Comparison of ENCODE assay signal across 1 cellular context in genomic region chr12:6335451-6336078, GRCh38.
TF ChIP-seq lines count a peak whose summit lies in the region.

No MANE protein-coding gene starts in this region.

TF ChIP-seq in K562, 482 proteins besides CTCF, POLR2A, EP300 and RAD21 (continued from another document and continues in another):
- TF ChIP-seq PATZ1 (CRISPR knock-in tag; IDR thresholded peaks at IDR 0.05; ENCODE audit: borderline replicate concordance) (no peak), NR2F6 (CRISPR knock-in tag; IDR thresholded peaks at IDR 0.05) (no peak), RBM22 (IDR thresholded peaks at IDR 0.05; ENCODE audit: low read depth, low read length, poor library complexity, severe bottlenecking) (no peak), BRD4 (IDR thresholded peaks at IDR 0.05) (0 out of 2 replicates have a peak, but pooled peaks have one; percentile 46), MTF1 (CRISPR knock-in tag; IDR thresholded peaks at IDR 0.05; ENCODE audit: borderline replicate concordance) (no peak), BRD9 (IDR thresholded peaks at IDR 0.05; ENCODE audit: low read depth, partially characterized antibody) (peak; percentile 56), MXI1 (IDR thresholded peaks at IDR 0.05; ENCODE audit: low read depth, low read length) (no peak), CBFA2T2 (conservative IDR thresholded peaks at IDR 0.05) (0 out of 2 replicates have a peak, but pooled peaks have one; percentile 2), ELF2 (CRISPR knock-in tag; IDR thresholded peaks at IDR 0.05) (0 out of 2 replicates have a peak, but pooled peaks have one; percentile 23), CC2D1A (IDR thresholded peaks at IDR 0.05) (peak; percentile 17; the same call in 1 of the 2 replicates), ARID2 (IDR thresholded peaks at IDR 0.05) (peak; percentile 48; the same call in 1 of the 2 replicates), BRF2 (IDR thresholded peaks at IDR 0.05; ENCODE audit: borderline replicate concordance, insufficient read depth, insufficient read length) (no peak), MYNN (IDR thresholded peaks at IDR 0.05) (peak; percentile 43; the same call in 1 of the 2 replicates), MYNN (CRISPR knock-in tag; IDR thresholded peaks at IDR 0.05) (no peak), ZC3H11A (IDR thresholded peaks at IDR 0.05; ENCODE audit: low read depth, low read length) (no peak), PTTG1 (tag; IDR thresholded peaks at IDR 0.05; ENCODE audit: low read depth) (no peak), FOXK2 (conservative IDR thresholded peaks at IDR 0.05 in 1 of 2, IDR thresholded peaks at IDR 0.05 in 1 of 2; ENCODE audit: low read depth in 2 of 2) (peak; percentile 78 to 80), GABPB1 (CRISPR knock-in tag; IDR thresholded peaks at IDR 0.05) (peak; percentile 87), ASH1L (IDR thresholded peaks at IDR 0.05; ENCODE audit: borderline replicate concordance, low read depth, partially characterized antibody) (no peak), GATAD2B (IDR thresholded peaks at IDR 0.05; ENCODE audit: borderline replicate concordance) (no peak), PRPF4 (IDR thresholded peaks at IDR 0.05; ENCODE audit: insufficient read depth, low read depth, low read length, poor library complexity, severe bottlenecking) (no peak), HDGF (IDR thresholded peaks at IDR 0.05) (0 out of 2 replicates have a peak, but pooled peaks have one; percentile 27), ATF2 (CRISPR knock-in tag; IDR thresholded peaks at IDR 0.05) (no peak), PCBP1 (IDR thresholded peaks at IDR 0.05; ENCODE audit: low read depth, low read length, poor library complexity, severe bottlenecking) (no peak), POLR2G (IDR thresholded peaks at IDR 0.05; ENCODE audit: low read depth, low read length) (peak; percentile 81), PHTF2 (CRISPR knock-in tag; IDR thresholded peaks at IDR 0.05) (no peak), PYGO2 (tag; IDR thresholded peaks at IDR 0.05) (no peak), MEIS2 (IDR thresholded peaks at IDR 0.05; ENCODE audit: partially characterized antibody) (no peak), MYC (IDR thresholded peaks at IDR 0.05; ENCODE audit: low read depth, low read length) (no peak), MYC (CRISPR knock-in tag; IDR thresholded peaks at IDR 0.05; ENCODE audit: borderline replicate concordance, low read depth) (0 out of 2 replicates have a peak, but pooled peaks have one; percentile 22), RNF2 (IDR thresholded peaks at IDR 0.05) (peak; percentile 13; the same call in 1 of the 2 replicates), SLC30A9 (CRISPR knock-in tag; IDR thresholded peaks at IDR 0.05) (no peak), HDAC2 (IDR thresholded peaks at IDR 0.05) (no peak), GABPA (tag; conservative IDR thresholded peaks at IDR 0.05; ENCODE audit: low read depth) (peak; percentile 68), RCOR1 (IDR thresholded peaks at IDR 0.05; ENCODE audit: borderline replicate concordance in 1 of 2, low read depth in 2 of 2, low read length in 2 of 2) (0 out of 4 replicates have a peak, but pooled peaks of 1 of the 2 experiments have one; percentile 22), ZNF274 (IDR thresholded peaks at IDR 0.05; ENCODE audit: borderline replicate concordance, low read depth, low read length) (no peak), HNRNPH1 (optimal IDR thresholded peaks at IDR 0.05; ENCODE audit: low read depth, low read length) (no peak), CHD1 (IDR thresholded peaks at IDR 0.05; ENCODE audit: low read length) (no peak), ZNF740 (CRISPR knock-in tag; IDR thresholded peaks at IDR 0.05) (no peak), ZNF740 (tag; IDR thresholded peaks at IDR 0.05) (no peak)
- TF ChIP-seq, protein P1, sequence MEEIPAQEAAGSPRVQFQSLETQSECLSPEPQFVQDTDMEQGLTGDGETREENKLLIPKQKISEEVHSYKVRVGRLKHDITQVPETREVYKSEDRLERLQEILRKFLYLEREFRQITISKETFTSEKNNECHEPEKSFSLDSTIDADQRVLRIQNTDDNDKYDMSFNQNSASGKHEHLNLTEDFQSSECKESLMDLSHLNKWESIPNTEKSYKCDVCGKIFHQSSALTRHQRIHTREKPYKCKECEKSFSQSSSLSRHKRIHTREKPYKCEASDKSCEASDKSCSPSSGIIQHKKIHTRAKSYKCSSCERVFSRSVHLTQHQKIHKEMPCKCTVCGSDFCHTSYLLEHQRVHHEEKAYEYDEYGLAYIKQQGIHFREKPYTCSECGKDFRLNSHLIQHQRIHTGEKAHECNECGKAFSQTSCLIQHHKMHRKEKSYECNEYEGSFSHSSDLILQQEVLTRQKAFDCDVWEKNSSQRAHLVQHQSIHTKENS (CRISPR knock-in tag; IDR thresholded peaks at IDR 0.05), result no peak
- TF ChIP-seq, protein P2, sequence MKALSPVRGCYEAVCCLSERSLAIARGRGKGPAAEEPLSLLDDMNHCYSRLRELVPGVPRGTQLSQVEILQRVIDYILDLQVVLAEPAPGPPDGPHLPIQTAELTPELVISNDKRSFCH (CRISPR knock-in tag; IDR thresholded peaks at IDR 0.05), result no peak
- TF ChIP-seq, protein P2 (tag; IDR thresholded peaks at IDR 0.05), result peak; percentile 53; the same call in 1 of the 2 replicates
- TF ChIP-seq, protein P3, sequence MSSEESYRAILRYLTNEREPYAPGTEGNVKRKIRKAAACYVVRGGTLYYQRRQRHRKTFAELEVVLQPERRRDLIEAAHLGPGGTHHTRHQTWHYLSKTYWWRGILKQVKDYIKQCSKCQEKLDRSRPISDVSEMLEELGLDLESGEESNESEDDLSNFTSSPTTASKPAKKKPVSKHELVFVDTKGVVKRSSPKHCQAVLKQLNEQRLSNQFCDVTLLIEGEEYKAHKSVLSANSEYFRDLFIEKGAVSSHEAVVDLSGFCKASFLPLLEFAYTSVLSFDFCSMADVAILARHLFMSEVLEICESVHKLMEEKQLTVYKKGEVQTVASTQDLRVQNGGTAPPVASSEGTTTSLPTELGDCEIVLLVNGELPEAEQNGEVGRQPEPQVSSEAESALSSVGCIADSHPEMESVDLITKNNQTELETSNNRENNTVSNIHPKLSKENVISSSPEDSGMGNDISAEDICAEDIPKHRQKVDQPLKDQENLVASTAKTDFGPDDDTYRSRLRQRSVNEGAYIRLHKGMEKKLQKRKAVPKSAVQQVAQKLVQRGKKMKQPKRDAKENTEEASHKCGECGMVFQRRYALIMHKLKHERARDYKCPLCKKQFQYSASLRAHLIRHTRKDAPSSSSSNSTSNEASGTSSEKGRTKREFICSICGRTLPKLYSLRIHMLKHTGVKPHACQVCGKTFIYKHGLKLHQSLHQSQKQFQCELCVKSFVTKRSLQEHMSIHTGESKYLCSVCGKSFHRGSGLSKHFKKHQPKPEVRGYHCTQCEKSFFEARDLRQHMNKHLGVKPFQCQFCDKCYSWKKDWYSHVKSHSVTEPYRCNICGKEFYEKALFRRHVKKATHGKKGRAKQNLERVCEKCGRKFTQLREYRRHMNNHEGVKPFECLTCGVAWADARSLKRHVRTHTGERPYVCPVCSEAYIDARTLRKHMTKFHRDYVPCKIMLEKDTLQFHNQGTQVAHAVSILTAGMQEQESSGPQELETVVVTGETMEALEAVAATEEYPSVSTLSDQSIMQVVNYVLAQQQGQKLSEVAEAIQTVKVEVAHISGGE (CRISPR knock-in tag; IDR thresholded peaks at IDR 0.05), result peak in 1 of 3 experiments; percentile 83; a peak in 3 of 6 replicates
- TF ChIP-seq, protein P4, sequence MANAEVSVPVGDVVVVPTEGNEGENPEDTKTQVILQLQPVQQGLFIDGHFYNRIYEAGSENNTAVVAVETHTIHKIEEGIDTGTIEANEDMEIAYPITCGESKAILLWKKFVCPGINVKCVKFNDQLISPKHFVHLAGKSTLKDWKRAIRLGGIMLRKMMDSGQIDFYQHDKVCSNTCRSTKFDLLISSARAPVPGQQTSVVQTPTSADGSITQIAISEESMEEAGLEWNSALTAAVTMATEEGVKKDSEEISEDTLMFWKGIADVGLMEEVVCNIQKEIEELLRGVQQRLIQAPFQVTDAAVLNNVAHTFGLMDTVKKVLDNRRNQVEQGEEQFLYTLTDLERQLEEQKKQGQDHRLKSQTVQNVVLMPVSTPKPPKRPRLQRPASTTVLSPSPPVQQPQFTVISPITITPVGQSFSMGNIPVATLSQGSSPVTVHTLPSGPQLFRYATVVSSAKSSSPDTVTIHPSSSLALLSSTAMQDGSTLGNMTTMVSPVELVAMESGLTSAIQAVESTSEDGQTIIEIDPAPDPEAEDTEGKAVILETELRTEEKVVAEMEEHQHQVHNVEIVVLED (CRISPR knock-in tag; IDR thresholded peaks at IDR 0.05), result no peak
- TF ChIP-seq, protein P5, sequence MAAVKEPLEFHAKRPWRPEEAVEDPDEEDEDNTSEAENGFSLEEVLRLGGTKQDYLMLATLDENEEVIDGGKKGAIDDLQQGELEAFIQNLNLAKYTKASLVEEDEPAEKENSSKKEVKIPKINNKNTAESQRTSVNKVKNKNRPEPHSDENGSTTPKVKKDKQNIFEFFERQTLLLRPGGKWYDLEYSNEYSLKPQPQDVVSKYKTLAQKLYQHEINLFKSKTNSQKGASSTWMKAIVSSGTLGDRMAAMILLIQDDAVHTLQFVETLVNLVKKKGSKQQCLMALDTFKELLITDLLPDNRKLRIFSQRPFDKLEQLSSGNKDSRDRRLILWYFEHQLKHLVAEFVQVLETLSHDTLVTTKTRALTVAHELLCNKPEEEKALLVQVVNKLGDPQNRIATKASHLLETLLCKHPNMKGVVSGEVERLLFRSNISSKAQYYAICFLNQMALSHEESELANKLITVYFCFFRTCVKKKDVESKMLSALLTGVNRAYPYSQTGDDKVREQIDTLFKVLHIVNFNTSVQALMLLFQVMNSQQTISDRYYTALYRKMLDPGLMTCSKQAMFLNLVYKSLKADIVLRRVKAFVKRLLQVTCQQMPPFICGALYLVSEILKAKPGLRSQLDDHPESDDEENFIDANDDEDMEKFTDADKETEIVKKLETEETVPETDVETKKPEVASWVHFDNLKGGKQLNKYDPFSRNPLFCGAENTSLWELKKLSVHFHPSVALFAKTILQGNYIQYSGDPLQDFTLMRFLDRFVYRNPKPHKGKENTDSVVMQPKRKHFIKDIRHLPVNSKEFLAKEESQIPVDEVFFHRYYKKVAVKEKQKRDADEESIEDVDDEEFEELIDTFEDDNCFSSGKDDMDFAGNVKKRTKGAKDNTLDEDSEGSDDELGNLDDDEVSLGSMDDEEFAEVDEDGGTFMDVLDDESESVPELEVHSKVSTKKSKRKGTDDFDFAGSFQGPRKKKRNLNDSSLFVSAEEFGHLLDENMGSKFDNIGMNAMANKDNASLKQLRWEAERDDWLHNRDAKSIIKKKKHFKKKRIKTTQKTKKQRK (IDR thresholded peaks at IDR 0.05; ENCODE audit: borderline replicate concordance, low read depth, low read length), result no peak
